Comparison of ENCODE assay signal across 15 cellular contexts in the genomic region with DNA sequence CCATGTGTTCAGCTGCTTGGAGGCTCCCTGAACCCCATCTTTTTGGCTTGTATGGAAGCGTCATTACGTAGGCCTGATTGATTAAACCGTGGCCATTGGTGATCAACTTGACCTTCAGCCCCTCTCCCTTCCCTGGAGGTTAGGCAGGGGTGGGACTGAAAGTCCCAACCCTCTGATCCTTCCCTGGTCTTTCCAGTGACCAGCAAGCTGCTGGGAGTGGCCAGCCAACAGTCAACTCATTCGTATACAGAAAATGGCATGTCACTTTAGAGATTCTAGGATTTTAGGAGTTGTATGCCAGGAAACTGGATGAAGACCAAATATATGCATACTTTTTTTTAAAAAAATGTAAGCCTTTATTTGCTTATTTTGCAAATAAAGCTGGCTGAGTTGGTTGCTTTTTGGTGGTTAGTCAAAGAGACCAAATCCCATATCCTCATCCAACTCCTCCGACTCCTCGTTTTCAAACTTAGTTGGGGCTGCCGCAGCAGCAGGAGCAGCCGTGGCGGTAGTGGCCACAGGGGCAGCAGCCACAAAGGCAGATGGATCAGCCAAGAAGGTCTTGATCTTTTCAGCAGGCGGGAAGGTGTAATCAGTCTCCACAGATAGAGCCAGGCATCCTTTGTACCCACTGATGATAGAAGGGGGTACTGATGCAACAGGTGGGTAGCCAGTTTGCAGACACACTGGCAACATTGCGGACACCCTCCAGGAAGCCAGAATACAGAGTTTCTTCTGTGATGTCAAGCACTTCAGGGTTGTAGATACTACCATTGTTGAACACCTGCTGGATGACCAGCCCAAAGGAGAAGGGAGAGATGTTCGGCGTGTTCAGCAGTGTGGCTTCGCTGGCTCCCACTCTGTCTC. TPM values are rescaled to one million over a fixed set of nuclear protein-coding genes. Genes with fewer than 3 reads are reported as not detected.
A peak's percentile ranks its signal among the peaks of the same experiment; 100 is the strongest.
DNase-seq lines count a peak whose midpoint lies in the region; ATAC-seq and TF ChIP-seq lines count a peak whose summit lies in the region.
"Had no signal": no experiment of that assay in that cellular context is flagged by ENCODE, and none has a peak within 500 bp of the region (broad histone marks: within the 10 kb centered on the region; RNA-seq: fewer than 3 reads in every experiment).

No MANE protein-coding gene starts in this region.

- H3K9me3 ChIP-seq in endodermal cell (ENCODE audit: control insufficient read depth, low read length) (no peaks in the 10 kb centered on the region), psoas muscle (no peaks in the 10 kb centered on the region)
- H3K9me3 ChIP-seq: Caco-2, HAP-1 had no signal

- no peak overlapping the region for H3K4me3 Mint-ChIP-seq in natural killer cell treated with Interleukin-12 subunit alpha and Interleukin-12 subunit beta and Interleukin-15 and Interleukin-18, amount 100 ng/mL, for 72 hours
- H3K4me3 Mint-ChIP-seq in natural killer cell (no peak overlapping the region), endodermal cell (no peak overlapping the region), immature natural killer cell (no peak overlapping the region)

- 92 to 95% methylated on average over 8 to 14 of the region's 14 CpGs for WGBS in endodermal cell (ENCODE audit: insufficient coverage in 1 of 2, insufficient read length in 1 of 2), 2 experiments
- WGBS in psoas muscle, 3 donors, result 87 to 92% (median 87%) methylated on average over 14 of the region's 14 CpGs

- no peak overlapping the region for H3K9ac ChIP-seq in endodermal cell (ENCODE audit: extremely low read depth, low read length, poor library complexity, severe bottlenecking)

- H3K9me3 Mint-ChIP-seq in natural killer cell treated with Interleukin-12 subunit alpha and Interleukin-12 subunit beta and Interleukin-15 and Interleukin-18, amount 100 ng/mL, for 72 hours, result no peaks in the 10 kb centered on the region
- no peaks in the 10 kb centered on the region for H3K9me3 Mint-ChIP-seq in natural killer cell
- no peaks in the 10 kb centered on the region for H3K9me3 Mint-ChIP-seq in endodermal cell
- H3K9me3 Mint-ChIP-seq in immature natural killer cell, result no peaks in the 10 kb centered on the region

- intact Hi-C loops in natural killer cell (cut with micrococcal nuclease), result no loop called here
- intact Hi-C loops in psoas muscle (cut with DNase I), result loop anchor here in 1 of 2 donors (5.0 kb wide), 1 partner anchor 96 kb away; the partner anchor contains the start of gene PSMA6

- DNase-seq in natural killer cell treated with Interleukin-12 subunit alpha and Interleukin-12 subunit beta and Interleukin-15 and Interleukin-18, amount 100 ng/mL, for 72 hours (ENCODE audit: low spot score), result peak; percentile 45
- DNase-seq in natural killer cell, result no peak
- peak; percentile 38 for DNase-seq in endodermal cell
- peak in 1 of 2 donors; percentile 10 for DNase-seq in psoas muscle
- no peak for DNase-seq in immature natural killer cell
- DNase-seq in GM19238 (ENCODE audit: insufficient read length, low spot score), result no peak
- DNase-seq: Caco-2, DMS153, NCI-H1417, NCI-H2029 treated with DMSO at 0.1 percent for 48 hours, NCI-H774, PC-9 had no signal

- H3K4me1 ChIP-seq in endodermal cell (ENCODE audit: control insufficient read depth, insufficient read depth, low read length), result peaks cover 6% of the 10 kb centered on the region
- peaks cover 36% of the 10 kb centered on the region for H3K4me1 ChIP-seq in psoas muscle

- H3K36me3 ChIP-seq in endodermal cell (ENCODE audit: control insufficient read depth, insufficient read depth, low read length) (no peaks in the 10 kb centered on the region), psoas muscle (ENCODE audit: insufficient read depth in 1 of 2, low read depth in 1 of 2) (no peaks in the 10 kb centered on the region)
- H3K36me3 ChIP-seq: HAP-1 had no signal

- H3K27ac ChIP-seq in endodermal cell (ENCODE audit: low read depth, low read length) (no peak overlapping the region), psoas muscle (peak overlapping the region; percentile 11)
- H3K27ac ChIP-seq: HL-60, PC-9 had no signal

- no peak overlapping the region for H3K4me3 ChIP-seq in endodermal cell (ENCODE audit: low read length)
- H3K4me3 ChIP-seq in psoas muscle, result no peak overlapping the region
- H3K4me3 ChIP-seq: HAP-1, PC-9 had no signal

- no peak for ATAC-seq in natural killer cell treated with Interleukin-12 subunit alpha and Interleukin-12 subunit beta and Interleukin-15 and Interleukin-18, amount 100 ng/mL, for 72 hours
- ATAC-seq in natural killer cell (no peak), psoas muscle (no peak), HG02588 (IDR thresholded peaks at IDR 0.05; ENCODE audit: unreplicated experiment) (no peak)

- H3K27me3 ChIP-seq in endodermal cell (ENCODE audit: control insufficient read depth, insufficient read depth, low read length, poor library complexity, severe bottlenecking) (no peaks in the 10 kb centered on the region), psoas muscle (ENCODE audit: insufficient read depth in 3 of 3, low read length in 2 of 3) (no peaks in the 10 kb centered on the region)

- TF ChIP-seq CTCF in natural killer cell (IDR thresholded peaks at IDR 0.05) (no peak), endodermal cell (conservative IDR thresholded peaks at IDR 0.05) (no peak), psoas muscle (IDR thresholded peaks at IDR 0.05) (no peak)

- H3K27ac Mint-ChIP-seq in natural killer cell treated with Interleukin-12 subunit alpha and Interleukin-12 subunit beta and Interleukin-15 and Interleukin-18, amount 100 ng/mL, for 72 hours, result peak overlapping the region in 1 of 2 donors; percentile 60
- H3K27ac Mint-ChIP-seq in natural killer cell (no peak overlapping the region), endodermal cell (no peak overlapping the region), immature natural killer cell (no peak overlapping the region)

- no peaks in the 10 kb centered on the region for H3K27me3 Mint-ChIP-seq in natural killer cell treated with Interleukin-12 subunit alpha and Interleukin-12 subunit beta and Interleukin-15 and Interleukin-18, amount 100 ng/mL, for 72 hours
- H3K27me3 Mint-ChIP-seq in natural killer cell (ENCODE audit: low read depth in 2 of 2), result no peaks in the 10 kb centered on the region
- no peaks in the 10 kb centered on the region for H3K27me3 Mint-ChIP-seq in endodermal cell (ENCODE audit: insufficient read depth)
- peaks cover 0 to 2% (median 0%) of the 10 kb centered on the region in 3 donors for H3K27me3 Mint-ChIP-seq in immature natural killer cell (ENCODE audit: low read depth in 3 of 3)

- H3K4me1 Mint-ChIP-seq in natural killer cell treated with Interleukin-12 subunit alpha and Interleukin-12 subunit beta and Interleukin-15 and Interleukin-18, amount 100 ng/mL, for 72 hours (ENCODE audit: low read depth in 2 of 2), result peaks cover 5% of the 10 kb centered on the region in 2 donors
- no peaks in the 10 kb centered on the region for H3K4me1 Mint-ChIP-seq in natural killer cell
- H3K4me1 Mint-ChIP-seq in endodermal cell, result peaks cover 14% of the 10 kb centered on the region
- H3K4me1 Mint-ChIP-seq in immature natural killer cell, result no peaks in the 10 kb centered on the region

- no peaks in the 10 kb centered on the region for H3K36me3 Mint-ChIP-seq in natural killer cell treated with Interleukin-12 subunit alpha and Interleukin-12 subunit beta and Interleukin-15 and Interleukin-18, amount 100 ng/mL, for 72 hours
- no peaks in the 10 kb centered on the region for H3K36me3 Mint-ChIP-seq in natural killer cell
- H3K36me3 Mint-ChIP-seq in endodermal cell (ENCODE audit: low read depth), result no peaks in the 10 kb centered on the region
- no peaks in the 10 kb centered on the region for H3K36me3 Mint-ChIP-seq in immature natural killer cell

RNA-seq across cellular contexts. Expression of gene NFKBIA, which starts 16.6 kb away (rescaled TPM):
- 1,000 to 10,000 TPM; 1,092 to 1,804 TPM for total RNA-seq in natural killer cell treated with Interleukin-12 subunit alpha and Interleukin-12 subunit beta and Interleukin-15 and Interleukin-18, amount 100 ng/mL, for 72 hours
- total RNA-seq in natural killer cell (1,000 to 10,000 TPM; 2,039 to 3,339 (median 2,499) TPM), endodermal cell (100 to 1,000 TPM; 148 to 188 TPM), psoas muscle (100 to 1,000 TPM in 2 of 4 donors, 10 to 100 TPM in 2; 48.7 to 144 (median 96.4) TPM)
- 64.2 TPM for polyA plus RNA-seq in endodermal cell (2013, experiment 1 of 2)
- 72.6 TPM for polyA plus RNA-seq in endodermal cell (2013, experiment 2 of 2)
- polyA plus RNA-seq in psoas muscle (100 to 1,000 TPM in 1 of 3 donors, 10 to 100 TPM in 2; 84.1 to 151 (median 94.0) TPM), immature natural killer cell (100 to 1,000 TPM; 339 to 579 (median 435) TPM)

Comparison
In these comparisons a context has a peak if more than half of its experiments do, and no peak if none do; other contexts are left out.
1. DNase-seq: peak in natural killer cell treated with Interleukin-12 subunit alpha and Interleukin-12 subunit beta and Interleukin-15 and Interleukin-18, amount 100 ng/mL, for 72 hours (single experiment) and endodermal cell (single experiment); none in natural killer cell (single experiment), immature natural killer cell (0 of 3) and GM19238 (single experiment).
2. RNA of gene NFKBIA, which starts 16.6 kb away (total RNA-seq): 2,039 to 3,339 TPM in natural killer cell and 1,092 to 1,804 TPM in natural killer cell treated with Interleukin-12 subunit alpha and Interleukin-12 subunit beta and Interleukin-15 and Interleukin-18, amount 100 ng/mL, for 72 hours; 148 to 188 TPM in endodermal cell and 48.7 to 144 TPM in psoas muscle; every median in the first group is over 4 times any median in the second.